In the genomic region with DNA sequence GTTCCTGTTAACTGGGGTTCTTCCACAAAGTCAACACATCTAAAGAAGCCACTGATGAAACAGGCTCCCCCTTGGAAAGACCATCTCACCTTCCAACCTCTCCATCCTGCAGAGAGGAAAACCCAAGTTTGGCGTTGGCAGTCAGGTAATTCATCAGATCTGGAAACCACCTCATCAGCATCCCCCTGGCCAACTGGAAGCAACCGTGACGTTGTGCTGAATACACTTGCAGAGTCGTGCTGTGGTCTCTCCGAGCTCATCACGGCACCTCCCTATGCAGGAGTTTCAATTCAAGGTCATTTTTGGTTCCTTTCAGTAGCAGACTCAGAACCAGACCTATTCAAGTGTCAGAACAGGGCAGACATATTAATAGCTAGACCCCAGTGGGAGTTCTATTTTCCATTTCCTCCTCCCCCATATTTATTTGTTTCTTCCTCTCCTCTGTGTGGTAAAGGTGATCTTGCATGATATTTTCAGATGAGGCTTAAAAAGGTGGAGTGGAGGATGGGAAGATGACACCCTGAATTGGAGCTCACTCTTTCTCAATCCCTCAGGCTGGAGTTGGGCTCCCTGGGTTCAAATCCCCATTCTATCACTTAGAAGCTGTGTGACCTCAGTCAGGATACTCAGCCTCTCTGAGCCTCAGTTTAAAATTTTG, we compare ENCODE assay signal across 14 cellular contexts.
DNase-seq lines count a peak whose midpoint lies in the region; ATAC-seq and TF ChIP-seq lines count a peak whose summit lies in the region.
"Had no signal": no experiment of that assay in that cellular context is flagged by ENCODE, and none has a peak within 500 bp of the region (broad histone marks: within the 10 kb centered on the region; RNA-seq: fewer than 3 reads in every experiment).

No MANE protein-coding gene starts in this region.

- DNase-seq in GM10266 (ENCODE audit: extremely low spot score) (peak; percentile 76), erythroblast (lab: John Stamatoyannopoulos, UW) (no peak), head of caudate nucleus (no peak), NCI-H345 treated with DMSO at 0.1 percent for 48 hours (lab: John Stamatoyannopoulos, UW; ENCODE audit: unreplicated experiment) (no peak), caudate nucleus (lab: John Stamatoyannopoulos, UW) (no peak)
- DNase-seq: body of pancreas; CD8-positive, alpha-beta T cell; GOT3; left ventricle myocardium inferior; Peyer's patch had no signal

- peak; percentile 85 for ATAC-seq in GM18909 (IDR thresholded peaks at IDR 0.05; ENCODE audit: poor library complexity, unreplicated experiment)
- peak; percentile 80 for ATAC-seq in HG02588 (IDR thresholded peaks at IDR 0.05; ENCODE audit: unreplicated experiment)
- peak; percentile 82 for ATAC-seq in HG03457 (IDR thresholded peaks at IDR 0.05; ENCODE audit: unreplicated experiment)
- ATAC-seq: body of pancreas; CD8-positive, alpha-beta T cell; WTC11 had no signal

- intact Hi-C loops in head of caudate nucleus (cut with DNase I): no loop called here

- TF ChIP-seq POLR2A in erythroblast (IDR thresholded peaks at IDR 0.05; ENCODE audit: low read length): no peak

- no peak overlapping the region for H3K27ac ChIP-seq in caudate nucleus (ENCODE audit: low read depth, low read length)
- H3K27ac ChIP-seq: body of pancreas, left ventricle myocardium inferior, Peyer's patch had no signal

- no peak for TF ChIP-seq CTCF in GM10266 (IDR thresholded peaks at IDR 0.05; ENCODE audit: control insufficient read depth, insufficient read depth, low read depth, missing control alignments)
